Comparison of ENCODE assay signal across 8 cellular contexts in the genomic region with DNA sequence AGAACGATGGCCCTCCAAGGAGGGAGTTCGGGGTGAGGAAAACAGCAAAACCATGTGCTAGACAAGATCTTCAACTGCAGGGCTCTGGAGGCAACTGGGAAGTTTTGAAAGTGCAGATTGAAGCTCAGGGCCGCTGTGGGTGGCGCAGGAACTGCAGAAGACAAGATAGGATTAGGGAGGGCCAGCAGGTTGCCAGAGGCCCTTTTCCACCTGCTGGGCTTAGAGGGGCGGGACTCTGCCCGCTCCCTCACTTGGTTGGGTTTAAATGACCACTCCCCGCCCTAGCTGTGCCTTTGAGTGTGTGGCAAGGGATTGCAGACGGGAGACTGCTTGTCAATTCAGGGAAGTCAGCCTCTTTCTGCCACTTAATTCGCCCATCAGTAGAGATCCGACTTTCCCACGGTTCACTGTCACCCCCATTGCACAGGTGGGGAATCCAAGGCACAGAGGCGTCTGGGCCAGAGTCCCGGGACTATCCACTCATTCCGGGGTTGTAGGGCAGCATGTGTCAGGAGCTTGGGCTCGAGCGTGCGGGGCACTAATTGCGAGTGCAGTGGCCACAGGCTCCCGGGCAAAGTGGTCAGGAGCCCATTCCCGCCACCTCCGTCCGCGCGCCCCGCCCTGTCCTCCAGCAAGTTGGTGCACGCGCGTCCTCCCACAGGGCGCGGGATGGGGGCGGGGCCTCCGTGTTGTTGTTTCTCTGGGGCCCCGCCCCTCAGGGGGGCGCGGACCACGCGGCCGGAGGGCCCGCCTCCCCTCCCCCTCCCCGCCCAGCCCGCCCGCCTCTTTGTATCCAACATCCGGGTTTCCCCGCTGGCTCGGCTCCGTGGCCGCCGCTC. TPM values are rescaled to one million over a fixed set of nuclear protein-coding genes. Genes with fewer than 3 reads are reported as not detected.
DNase-seq lines count a peak whose midpoint lies in the region; ATAC-seq and TF ChIP-seq lines count a peak whose summit lies in the region.

Gene ACVR2B, plus strand, starts transcription at position 816 of the 839 bp plus-strand sequence. CDS start 433 bp downstream, outside the sequence.

- intact Hi-C loops in HCT116 (cut with micrococcal nuclease) (loop anchor here (10.0 kb wide), 2 partner anchors 98 to 318 kb away; partner anchors contain the start of genes ACAA1 and MYD88), heart right ventricle (cut with DNase I) (loop anchor here in 2 of 10 donors (10.0 kb wide), 1 partner anchor 318 kb away; the partner anchor contains the start of genes ACAA1 (in 2 of the 2) and MYD88 (in 2 of the 2)), posterior cingulate gyrus (cut with DNase I) (loop anchor here (10.0 kb wide), 1 partner anchor 288 kb away; the partner anchor contains the start of gene OXSR1), transverse colon (cut with DNase I; ENCODE audit: low total_unique reads) (no loop called here)

- POLR2A ChIA-PET in HCT116 (lab: Charles Lee), result interaction anchor here (1.3 kb wide), 1 partner anchor 106 kb away, joined by 4 read pairs; the partner anchor contains the start of gene XYLB

- RAD21 ChIA-PET in HCT116 (lab: Charles Lee; ENCODE audit: low non-redundant PET in 1 of 2, low total read pairs in 2 of 2, uncharacterized antibody in 2 of 2, unreplicated experiment in 2 of 2), result no interaction called here

- H3K27me3 ChIP-seq in HCT116 (ENCODE audit: insufficient read depth, low read length), result no peaks in the 10 kb centered on the region
- peaks cover 0 to 29% (median 0%) of the 10 kb centered on the region in 7 donors for H3K27me3 ChIP-seq in heart right ventricle
- H3K27me3 ChIP-seq in transverse colon, result no peaks in the 10 kb centered on the region

- TF ChIP-seq CTCF in HCT116 (IDR thresholded peaks at IDR 0.05 in 2 of 3, conservative IDR thresholded peaks at IDR 0.05 in 1 of 3; ENCODE audit: borderline replicate concordance in 1 of 3, insufficient read depth in 1 of 3, low read depth in 2 of 3, low read length in 2 of 3) (no peak), heart right ventricle (IDR thresholded peaks at IDR 0.05) (no peak), transverse colon (IDR thresholded peaks at IDR 0.05) (no peak)

- H3K4me1 ChIP-seq in HCT116 (ENCODE audit: control insufficient read depth in 1 of 2, insufficient read depth in 2 of 2, low read length in 2 of 2) (peaks cover 23 to 48% of the 10 kb centered on the region in 2 experiments), heart right ventricle (peaks cover 4 to 40% (median 26%) of the 10 kb centered on the region in 9 donors), transverse colon (peaks cover 7 to 37% (median 24%) of the 10 kb centered on the region in 4 donors)

- H2AFZ ChIP-seq in HCT116 (ENCODE audit: low read depth, low read length, poor library complexity, severe bottlenecking), result no peak within 1 kb of the TSS

- H3K27ac ChIP-seq in HCT116 (ENCODE audit: low read depth, low read length) (peak within 1 kb of the TSS; percentile 97), heart right ventricle (peak within 1 kb of the TSS; percentile 70 to 92 (median 86)), transverse colon (peak within 1 kb of the TSS; percentile 88 to 94 (median 92))

- no peaks in the 10 kb centered on the region for H4K20me1 ChIP-seq in HCT116 (ENCODE audit: insufficient read depth)

- H3K4me3 ChIP-seq in HCT116 (replicated peaks in 1 of 2; ENCODE audit: low read depth in 1 of 2, low read length in 2 of 2) (peak within 1 kb of the TSS; percentile 77 to 84), heart right ventricle (peak within 1 kb of the TSS; percentile 68 to 98 (median 85)), transverse colon (peak within 1 kb of the TSS; percentile 57 to 72 (median 65))

- H3K9me2 ChIP-seq in HCT116 (ENCODE audit: insufficient read depth), result no peaks in the 10 kb centered on the region

- H3K4me2 ChIP-seq in HCT116 (ENCODE audit: low read length), result peak within 1 kb of the TSS; percentile 97

- TF ChIP-seq POLR2A in HCT116 (IDR thresholded peaks at IDR 0.05; ENCODE audit: borderline replicate concordance, extremely low read depth, insufficient read depth, insufficient read length) (no peak), transverse colon (IDR thresholded peaks at IDR 0.05) (peak; percentile 12)

- WGBS in heart right ventricle, 2 donors, result 7% methylated on average over 35 to 48 of the region's 48 CpGs
- 12 to 17% methylated on average over 2 to 22 of the region's 48 CpGs for whole genome bisulfite sequencing in transverse colon (ENCODE audit: low coverage in 1 of 2), 2 donors

- H3K9me3 ChIP-seq in HCT116 (ENCODE audit: control insufficient read depth in 1 of 2, insufficient read depth in 1 of 2, low read depth in 1 of 2, low read length in 2 of 2) (no peaks in the 10 kb centered on the region), heart right ventricle (no peaks in the 10 kb centered on the region), transverse colon (no peaks in the 10 kb centered on the region)

- CTCF ChIA-PET in HCT116 (lab: Charles Lee), result interaction anchor here (1.3 kb wide), 1 partner anchor 107 kb away, joined by 5 read pairs; the partner anchor contains the start of gene XYLB

- no peak for TF ChIP-seq EP300 in transverse colon (IDR thresholded peaks at IDR 0.05; ENCODE audit: low read depth)

- H3K9ac ChIP-seq in HCT116 (ENCODE audit: low read length), result peak within 1 kb of the TSS; percentile 90

- TSS peak; percentile 34 for BruUV-seq in HCT116 (replicated peaks; lab: Mats Ljungman, UMichigan)

- TF ChIP-seq RAD21 in HCT116 (IDR thresholded peaks at IDR 0.05; ENCODE audit: low read depth), result no peak

- in situ Hi-C loops in transverse colon (cut with MboI; ENCODE audit: low pct_ligation_motif_present in 1 of 4, low pct_unique_long_range_greater_than_20kb in 1 of 4, low sequenced_read_pairs in 3 of 4), result loop anchor here in 1 of 4 donors (25.0 kb wide), 1 partner anchor 316 kb away; the partner anchor contains the start of genes ACAA1 and MYD88

- ATAC-seq in HCT116, result peak; percentile 67
- peak; percentile 88 to 93 (median 92) for ATAC-seq in heart right ventricle

- DNase-seq in DMS53 (lab: John Stamatoyannopoulos, UW) (peak; percentile 80), HCT116 (ENCODE audit: low read depth, low spot score) (peak; percentile 54), NCI-H1092 treated with DMSO at 0.1 percent for 48 hours (lab: John Stamatoyannopoulos, UW) (peak; percentile 68), T follicular helper cell (ENCODE audit: low read depth) (peak; percentile 40), amniotic epithelial cell (ENCODE audit: low read depth) (peak; percentile 62), heart right ventricle (peak; percentile 90 to 92), posterior cingulate gyrus (peak; percentile 73 to 98 (median 85)), transverse colon (peak; percentile 92)

- H3K79me2 ChIP-seq in HCT116 (ENCODE audit: insufficient read depth, low read length), result peaks cover 37% of the 10 kb centered on the region

- H3K36me3 ChIP-seq in HCT116 (ENCODE audit: control insufficient read depth in 1 of 2, insufficient read depth in 2 of 2, low read length in 2 of 2) (no peaks in the 10 kb centered on the region), heart right ventricle (no peaks in the 10 kb centered on the region), transverse colon (no peaks in the 10 kb centered on the region)

TF ChIP-seq in HCT116, 20 proteins besides CTCF, POLR2A, EP300 and RAD21:
- TF ChIP-seq TCF7L2 (IDR thresholded peaks at IDR 0.05; ENCODE audit: borderline replicate concordance, extremely low read depth, insufficient read depth, insufficient read length) (no peak), SRF (IDR thresholded peaks at IDR 0.05; ENCODE audit: low read depth) (no peak), MAX (IDR thresholded peaks at IDR 0.05) (peak; percentile 75), CEBPB (IDR thresholded peaks at IDR 0.05; ENCODE audit: low read depth) (no peak), EZH2phosphoT487 (IDR thresholded peaks at IDR 0.05; ENCODE audit: borderline replicate concordance) (no peak), SIN3A (IDR thresholded peaks at IDR 0.05; ENCODE audit: low read depth) (peak; percentile 60; the same call in 1 of the 2 replicates), POLR2AphosphoS5 (IDR thresholded peaks at IDR 0.05; ENCODE audit: low read depth, low read length) (no peak), EGR1 (IDR thresholded peaks at IDR 0.05; ENCODE audit: low read depth) (no peak), YY1 (IDR thresholded peaks at IDR 0.05; ENCODE audit: extremely low read depth, insufficient replicate concordance, low read depth, low read length) (peak; percentile 79)

RNA-seq across cellular contexts. Expression of gene ACVR2B, which starts in this region (rescaled TPM):
- total RNA-seq in HCT116 (2021; ENCODE audit: unreplicated experiment) (18.3 TPM), heart right ventricle (1 to 10 TPM; 3.7 to 7.6 (median 6.3) TPM), transverse colon (10 to 100 TPM in 1 of 4 donors, 1 to 10 TPM in 3; 5.9 to 12.3 (median 8.7) TPM)
- polyA plus RNA-seq in HCT116 (2012), result 6.9 and 9.8 TPM in 2 replicates
- polyA plus RNA-seq in heart right ventricle, result 1 to 10 TPM in 1 of 2 donors, under 1 TPM in 1; 0.43 to 1.4 TPM

Comparison
In these comparisons a context has a peak if more than half of its experiments do, and no peak if none do; other contexts are left out.
1. Peak in every context shown above with its lines: DNase-seq, ATAC-seq, H3K4me3 ChIP-seq and H3K27ac ChIP-seq.
2. DNase-seq: peak in every context shown above with its lines; median percentile 92 in transverse colon; 91 in heart right ventricle; 85 in posterior cingulate gyrus; 80 in DMS53; 68 in NCI-H1092 treated with DMSO at 0.1 percent for 48 hours; 62 in amniotic epithelial cell; 54 in HCT116; 40 in T follicular helper cell.